In genomic region chr7:138982204-138982623, GRCh38 we compare ENCODE assay signal across 8 cellular contexts. TPM values are rescaled to one million over a fixed set of nuclear protein-coding genes. Genes with fewer than 3 reads are reported as not detected.
A peak's percentile ranks its signal among the peaks of the same experiment; 100 is the strongest.
DNase-seq lines count a peak whose midpoint lies in the region; ATAC-seq and TF ChIP-seq lines count a peak whose summit lies in the region.

No MANE protein-coding gene starts in this region.

- peaks cover 34% of the 10 kb centered on the region for H3K4me1 Mint-ChIP-seq in GM23338

- H3K27me3 ChIP-seq in GM23338 (ENCODE audit: insufficient read depth) = peaks cover 29% of the 10 kb centered on the region

- H3K27ac ChIP-seq in GM23338 (ENCODE audit: low read depth) = no peak overlapping the region

- H3F3A ChIP-seq in GM23338 (replicated peaks; ENCODE audit: low read depth) = peaks cover 21% of the 10 kb centered on the region

- no peaks in the 10 kb centered on the region for H3K9me2 ChIP-seq in GM23338 (ENCODE audit: insufficient read depth)

- no peak overlapping the region for H3K27ac Mint-ChIP-seq in GM23338
- H3K27ac Mint-ChIP-seq in activated naive CD4-positive, alpha-beta T cell treated with anti-CD3 and anti-CD28 coated beads, Interleukin-2, amount 50 U/mL, for 72 hours = no peak overlapping the region

- peaks cover 5% of the 10 kb centered on the region; the same call in 1 of the 3 replicates for H3K36me3 Mint-ChIP-seq in GM23338 (ENCODE audit: low read depth)
- peaks cover 0 to 9% of the 10 kb centered on the region in 2 donors for H3K36me3 Mint-ChIP-seq in activated naive CD4-positive, alpha-beta T cell treated with anti-CD3 and anti-CD28 coated beads, Interleukin-2, amount 50 U/mL, for 72 hours

- H4K20me1 ChIP-seq in GM23338 (replicated peaks; ENCODE audit: insufficient read depth) = no peaks in the 10 kb centered on the region

- peak overlapping the region; percentile 96 for H2AFZ ChIP-seq in GM23338

- peaks cover 35% of the 10 kb centered on the region for H3K79me2 ChIP-seq in GM23338 (replicated peaks; ENCODE audit: insufficient read depth)

- TF ChIP-seq CTCF in GM23338 (conservative IDR thresholded peaks at IDR 0.05; ENCODE audit: low read depth in 2 of 2) (no peak), fibroblast of mammary gland (conservative IDR thresholded peaks at IDR 0.05; ENCODE audit: control insufficient read depth, insufficient read depth, low read depth, low read length) (no peak), retinal pigment epithelial cell (conservative IDR thresholded peaks at IDR 0.05; ENCODE audit: low read depth, low read length) (no peak)

- ATAC-seq in GM23338 = no peak; the same call in 2 of the 3 replicates
- no peak for ATAC-seq in activated naive CD4-positive, alpha-beta T cell treated with anti-CD3 and anti-CD28 coated beads, Interleukin-2, amount 50 U/mL, for 72 hours

- H3K4me3 Mint-ChIP-seq in GM23338 = peak overlapping the region; percentile 68

- peaks cover 18% of the 10 kb centered on the region for H3K4me1 ChIP-seq in GM23338 (ENCODE audit: insufficient read depth)

- DNase-seq in GM23338 (ENCODE audit: low spot score) = no peak
- peak; percentile 63 for DNase-seq in RPMI7951 (ENCODE audit: low read depth)
- no peak for DNase-seq in fibroblast of mammary gland (ENCODE audit: low read depth)
- no peak for DNase-seq in retinal pigment epithelial cell (ENCODE audit: low read depth)
- no peak for DNase-seq in SW 1271 (lab: John Stamatoyannopoulos, UW)
- DNase-seq in H4 (ENCODE audit: low spot score) = no peak
- DNase-seq in NCI-H2081 treated with DMSO at 0.1 percent for 48 hours (lab: John Stamatoyannopoulos, UW) = no peak
- DNase-seq in activated naive CD4-positive, alpha-beta T cell treated with anti-CD3 and anti-CD28 coated beads, Interleukin-2, amount 50 U/mL, for 72 hours (ENCODE audit: low spot score in 2 of 2) = no peak

- H3K27me3 Mint-ChIP-seq in GM23338 (ENCODE audit: insufficient read depth, low read depth, poor library complexity) = peaks cover 19% of the 10 kb centered on the region

- no peaks in the 10 kb centered on the region for H3K36me3 ChIP-seq in GM23338 (ENCODE audit: insufficient read depth)

- H3K4me2 ChIP-seq in GM23338 = peak overlapping the region; percentile 92

- no peaks in the 10 kb centered on the region; the same call in 1 of the 3 replicates for H3K9me3 Mint-ChIP-seq in GM23338
- H3K9me3 Mint-ChIP-seq in activated naive CD4-positive, alpha-beta T cell treated with anti-CD3 and anti-CD28 coated beads, Interleukin-2, amount 50 U/mL, for 72 hours = no peaks in the 10 kb centered on the region

- peak overlapping the region; percentile 78 for H3K4me3 ChIP-seq in GM23338
- H3K4me3 ChIP-seq in fibroblast of mammary gland (ENCODE audit: control insufficient read depth, low read depth, low read length) = peak overlapping the region; percentile 43
- peak overlapping the region; percentile 58 for H3K4me3 ChIP-seq in retinal pigment epithelial cell (ENCODE audit: low read length)

TF ChIP-seq in GM23338, 12 proteins besides CTCF, POLR2A, EP300 and RAD21:
- TF ChIP-seq POLR2AphosphoS5 (IDR thresholded peaks at IDR 0.05; ENCODE audit: low read depth) (no peak), EZH2 (IDR thresholded peaks at IDR 0.05; ENCODE audit: low read depth, unreplicated experiment) (no peak), STAT1 (IDR thresholded peaks at IDR 0.05; ENCODE audit: unreplicated experiment) (no peak), JUNB (IDR thresholded peaks at IDR 0.05; ENCODE audit: unreplicated experiment) (no peak), NANOG (IDR thresholded peaks at IDR 0.05; ENCODE audit: borderline replicate concordance) (no peak), EZH2phosphoT487 (IDR thresholded peaks at IDR 0.05; ENCODE audit: unreplicated experiment) (no peak), REST (IDR thresholded peaks at IDR 0.05; ENCODE audit: unreplicated experiment) (no peak), ZNF331 (CRISPR knock-in tag; IDR thresholded peaks at IDR 0.05; ENCODE audit: low read depth) (no peak)

RNA-seq across cellular contexts. Expression of gene KIAA1549, which starts 1.0 kb away (rescaled TPM):
- 11.6 and 13.5 TPM in 2 replicates for total RNA-seq in GM23338 (2014; rRNA removed; shearing (Covaris generic))
- 3.6 TPM in 2 replicates for polyA plus RNA-seq in GM23338 (2016; fragmentation: Nextera tagmentation; extraction: Ambion mirVana)
- 4.1 and 6.4 TPM in 2 replicates for total RNA-seq in RPMI7951 (2014; rRNA removed; shearing (Covaris generic))
- total RNA-seq in H4 (2014; rRNA removed; shearing (Covaris generic)) = 2.5 and 3.3 TPM in 2 replicates
- 1 to 10 TPM; 1.1 to 1.2 TPM for total RNA-seq in activated naive CD4-positive, alpha-beta T cell treated with anti-CD3 and anti-CD28 coated beads, Interleukin-2, amount 50 U/mL, for 72 hours

RNA-seq across cellular contexts. Expression of gene ZC3HAV1L, which starts 53.6 kb away (rescaled TPM):
- total RNA-seq in GM23338 (2014; rRNA removed; shearing (Covaris generic)) = 10.1 and 11.3 TPM in 2 replicates
- polyA plus RNA-seq in GM23338 (2016; fragmentation: Nextera tagmentation; extraction: Ambion mirVana) = 2.0 and 2.1 TPM in 2 replicates
- 11.4 and 15.8 TPM in 2 replicates for total RNA-seq in RPMI7951 (2014; rRNA removed; shearing (Covaris generic))
- total RNA-seq in H4 (2014; rRNA removed; shearing (Covaris generic)) = 0.29 and 2.4 TPM in 2 replicates
- 10 to 100 TPM in 1 of 2 donors, 1 to 10 TPM in 1; 2.0 to 22.6 TPM for total RNA-seq in activated naive CD4-positive, alpha-beta T cell treated with anti-CD3 and anti-CD28 coated beads, Interleukin-2, amount 50 U/mL, for 72 hours
